ENCODE assay signal across 23 cellular contexts in the genomic region with DNA sequence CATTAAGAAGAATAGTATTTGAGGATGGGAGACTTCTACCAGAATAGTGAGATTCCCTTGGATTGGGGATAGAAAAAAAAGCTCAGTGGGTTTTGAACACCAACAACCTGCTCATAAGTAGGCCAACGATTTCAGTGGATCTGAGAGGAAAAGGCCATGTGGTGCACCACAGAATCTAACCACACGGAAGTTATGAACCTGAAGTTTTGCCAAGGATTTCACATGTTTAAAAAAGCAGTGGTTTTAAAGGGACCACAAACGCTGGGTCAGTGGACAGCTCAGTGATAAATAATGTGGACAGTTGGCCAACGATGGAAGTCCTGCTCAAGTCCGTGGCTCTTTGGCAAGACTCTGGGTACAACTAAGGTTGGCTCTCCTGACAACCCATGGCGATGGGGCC.
DNase-seq lines count a peak whose midpoint lies in the region; ATAC-seq and TF ChIP-seq lines count a peak whose summit lies in the region.
"Had no signal": no experiment of that assay in that cellular context is flagged by ENCODE, and none has a peak within 500 bp of the region (broad histone marks: within the 10 kb centered on the region; RNA-seq: fewer than 3 reads in every experiment).

No MANE protein-coding gene starts in this region.

- no peak overlapping the region for H3K4me2 ChIP-seq in IMR-90 (ENCODE audit: low read depth, low read length)

- peaks cover 10% of the 10 kb centered on the region for H3K9me3 ChIP-seq in IMR-90 (ENCODE audit: control insufficient read depth, insufficient read depth, low read length)
- no peaks in the 10 kb centered on the region for H3K9me3 ChIP-seq in CD4-positive, alpha-beta memory T cell (ENCODE audit: control insufficient read depth in 1 of 2, low read length in 2 of 2)
- H3K9me3 ChIP-seq in aorta (ENCODE audit: control insufficient read depth, low read length): no peaks in the 10 kb centered on the region
- H3K9me3 ChIP-seq: upper lobe of right lung had no signal

- no peaks in the 10 kb centered on the region for H3K36me3 Mint-ChIP-seq in CD4-positive, alpha-beta memory T cell
- H3K36me3 Mint-ChIP-seq: naive thymus-derived CD4-positive, alpha-beta T cell; stimulated activated memory B cell treated with anti-CD40 and anti-IgM and Interleukin-4, amounts not matched to agents 10 μg/mL and 1 μg/mL and 100 μg/mL, for 72 hours had no signal

- H3K27ac ChIP-seq in IMR-90 (ENCODE audit: insufficient read depth, low read length) (peak overlapping the region; percentile 6; the same call in 1 of the 2 replicates), aorta (ENCODE audit: low read depth in 1 of 2, low read length in 2 of 2) (no peak overlapping the region)
- H3K27ac ChIP-seq in CD4-positive, alpha-beta memory T cell (ENCODE audit: low read depth, low read length): no peak overlapping the region
- H3K27ac ChIP-seq: cardiac muscle cell, upper lobe of right lung had no signal

- H3K36me3 ChIP-seq in IMR-90 (ENCODE audit: control insufficient read depth, insufficient read depth, low read length) (peaks cover 18% of the 10 kb centered on the region), aorta (ENCODE audit: control insufficient read depth in 1 of 2, insufficient read depth in 2 of 2, low read length in 1 of 2) (peaks cover 2 to 3% of the 10 kb centered on the region in 2 donors)
- H3K36me3 ChIP-seq in CD4-positive, alpha-beta memory T cell (ENCODE audit: insufficient read depth, low read length): no peaks in the 10 kb centered on the region
- H3K36me3 ChIP-seq: cardiac muscle cell had no signal

- no peaks in the 10 kb centered on the region for H4K20me1 ChIP-seq in IMR-90 (ENCODE audit: insufficient read depth, low read length)

- peak overlapping the region; percentile 33 for H2BK120ac ChIP-seq in IMR-90 (ENCODE audit: low read depth, low read length)

- TF ChIP-seq POLR2A in IMR-90 (IDR thresholded peaks at IDR 0.05; ENCODE audit: low read depth, low read length): no peak

- no peak overlapping the region for H2AK9ac ChIP-seq in IMR-90 (replicated peaks; ENCODE audit: low read depth, low read length, poor library complexity)

- no peak overlapping the region for H2AFZ ChIP-seq in IMR-90 (replicated peaks; ENCODE audit: low read length, poor library complexity)

- peak; percentile 84 for DNase-seq in AG09309 (ENCODE audit: low read depth)
- DNase-seq in IMR-90: peak; percentile 86
- DNase-seq in astrocyte of the hippocampus (ENCODE audit: low read depth, low spot score): peak; percentile 53
- DNase-seq in myocyte (ENCODE audit: low read depth): peak; percentile 96
- no peak for DNase-seq in CD4-positive, alpha-beta memory T cell
- no peak for DNase-seq in aorta
- DNase-seq: activated CD4-positive, alpha-beta T cell treated with anti-CD3 and anti-CD28 coated beads, Interleukin-2, amount 10 ng/mL, durations not matched to agents 24 days and 14 days; activated naive CD4-positive, alpha-beta T cell treated with anti-CD3 and anti-CD28 coated beads, Interleukin-2, amount 50 U/mL, for 16 hours; Calu3; effector memory CD4-positive, alpha-beta T cell; foreskin melanocyte; GF-D8; naive thymus-derived CD4-positive, alpha-beta T cell; NCI-H1105; NCI-H2107; NCI-H526 treated with DMSO at 0.1 percent for 48 hours; upper lobe of right lung had no signal

- peak overlapping the region; percentile 3; the same call in 1 of the 2 replicates for H2AK5ac ChIP-seq in IMR-90 (ENCODE audit: low read depth, low read length)

- peak overlapping the region; percentile 4; the same call in 1 of the 2 replicates for H3K4ac ChIP-seq in IMR-90 (ENCODE audit: low read depth, low read length)

- H3K4me3 Mint-ChIP-seq in CD4-positive, alpha-beta memory T cell: no peak overlapping the region
- H3K4me3 Mint-ChIP-seq: activated CD4-positive, alpha-beta T cell treated with anti-CD3 and anti-CD28 coated beads, Interleukin-2, amount 10 ng/mL, durations not matched to agents 24 days and 14 days; naive thymus-derived CD4-positive, alpha-beta T cell; stimulated activated memory B cell treated with anti-CD40 and anti-IgM and Interleukin-4, amounts not matched to agents 10 μg/mL and 1 μg/mL and 100 μg/mL, for 72 hours had no signal

- intact Hi-C loops in IMR-90 (cut with micrococcal nuclease): loop anchor here (5.0 kb wide), 1 partner anchor 188 kb away; a partner anchor contains a TSS
- intact Hi-C loops in CD4-positive, alpha-beta memory T cell (cut with micrococcal nuclease): no loop called here
- intact Hi-C loops in aorta (cut with DNase I): no loop called here

- CTCF ChIA-PET in IMR-90 (lab: Yijun Ruan, JAX): interaction anchor here (0.8 kb wide), 2 partner anchors 175 to 472 kb away, joined by 3 read pairs; no protein-coding TSS in a partner anchor
- CTCF ChIA-PET in CD4-positive, alpha-beta memory T cell (lab: Charles Lee; ENCODE audit: partially characterized antibody): no interaction called here

- no peak for ATAC-seq in IMR-90 (ENCODE audit: low read depth)
- ATAC-seq in HG03025 (IDR thresholded peaks at IDR 0.05; ENCODE audit: low FRiP score, unreplicated experiment): no peak
- no peak for ATAC-seq in GM21367 (IDR thresholded peaks at IDR 0.05; ENCODE audit: unreplicated experiment)
- ATAC-seq in aorta (ENCODE audit: low FRiP score): no peak
- ATAC-seq: naive thymus-derived CD4-positive, alpha-beta T cell; SK-N-SH treated with all-trans-retinoic acid at 6 μM for 48 hours; stimulated activated memory B cell treated with anti-CD40 and anti-IgM and Interleukin-4, amounts not matched to agents 10 μg/mL and 1 μg/mL and 100 μg/mL, for 72 hours; upper lobe of right lung had no signal

- no peak overlapping the region for H3K23ac ChIP-seq in IMR-90 (ENCODE audit: low read depth, low read length)

- TF ChIP-seq CTCF in AG09309 (IDR thresholded peaks at IDR 0.05; ENCODE audit: control insufficient read depth, insufficient read depth, low read depth, low read length, missing control alignments) (no peak), IMR-90 (conservative IDR thresholded peaks at IDR 0.05; ENCODE audit: low read depth, low read length) (no peak)

- no peak overlapping the region for H3K9ac ChIP-seq in IMR-90 (ENCODE audit: low read depth, low read length)

- H3K9me1 ChIP-seq in IMR-90 (ENCODE audit: insufficient read depth, low read length): peaks cover 10% of the 10 kb centered on the region

- no peaks in the 10 kb centered on the region for H3K79me1 ChIP-seq in IMR-90 (ENCODE audit: low read depth in 1 of 2, low read length in 2 of 2)

- no peak overlapping the region for H3K4me3 ChIP-seq in AG09309 (ENCODE audit: control insufficient read depth, low read depth, low read length)
- H3K4me3 ChIP-seq in IMR-90 (ENCODE audit: insufficient read depth, low read depth, low read length): no peak overlapping the region
- no peak overlapping the region for H3K4me3 ChIP-seq in CD4-positive, alpha-beta memory T cell (ENCODE audit: low read length in 2 of 2)
- H3K4me3 ChIP-seq in aorta (ENCODE audit: low read length in 2 of 2): no peak overlapping the region
- H3K4me3 ChIP-seq: cardiac muscle cell, upper lobe of right lung had no signal

- POLR2A ChIA-PET in IMR-90 (lab: Charles Lee; ENCODE audit: unreplicated experiment): interaction anchor here (0.8 kb wide), 1 partner anchor 9 kb away, joined by 3 read pairs; no protein-coding TSS in a partner anchor
- POLR2A ChIA-PET in CD4-positive, alpha-beta memory T cell (lab: Charles Lee; ENCODE audit: partially characterized antibody): no interaction called here

- in situ Hi-C loops in IMR-90 (cut with MboI; ENCODE audit: low sequenced_read_pairs): no loop called here

- H3K14ac ChIP-seq in IMR-90 (replicated peaks; ENCODE audit: low read depth, low read length): 0 out of 2 replicates have a peak overlapping the region, but pooled peaks have one; percentile 6

- WGBS in IMR-90 (ENCODE audit: extremely low coverage in 2 of 2, insufficient read length in 1 of 2), 2 experiments: 29% methylated on average over 1 of the region's 6 CpGs; no CpG with 5 or more reads in 1 of the 2 experiments
- WGBS in aorta, 2 donors: 73 to 79% methylated on average over 6 of the region's 6 CpGs

- H3K56ac ChIP-seq in IMR-90 (ENCODE audit: extremely low read depth, insufficient read depth, low read length): no peak overlapping the region

- H4K5ac ChIP-seq in IMR-90 (ENCODE audit: low read depth, low read length): no peak overlapping the region; the same call in 1 of the 2 replicates

- TF ChIP-seq RAD21 in IMR-90 (IDR thresholded peaks at IDR 0.05; ENCODE audit: low read length): no peak

- peaks cover 3% of the 10 kb centered on the region in 2 donors for H3K27me3 Mint-ChIP-seq in CD4-positive, alpha-beta memory T cell
- H3K27me3 Mint-ChIP-seq: activated CD4-positive, alpha-beta T cell treated with anti-CD3 and anti-CD28 coated beads, Interleukin-2, amount 10 ng/mL, durations not matched to agents 24 days and 14 days had no signal

- no peak overlapping the region for H3K27ac Mint-ChIP-seq in CD4-positive, alpha-beta memory T cell
- H3K27ac Mint-ChIP-seq: activated CD4-positive, alpha-beta T cell treated with anti-CD3 and anti-CD28 coated beads, Interleukin-2, amount 10 ng/mL, durations not matched to agents 24 days and 14 days; naive thymus-derived CD4-positive, alpha-beta T cell; progenitor cell of endocrine pancreas; stimulated activated memory B cell treated with anti-CD40 and anti-IgM and Interleukin-4, amounts not matched to agents 10 μg/mL and 1 μg/mL and 100 μg/mL, for 72 hours had no signal

- dilution Hi-C loops in IMR-90 (cut with HindIII; ENCODE audit: low sequenced_read_pairs, unreplicated experiment): no loop called here

- peak overlapping the region; percentile 18; the same call in 2 of the 3 replicates for H2BK15ac ChIP-seq in IMR-90 (ENCODE audit: low read depth, low read length)

- H3K27me3 ChIP-seq in IMR-90 (ENCODE audit: control insufficient read depth, insufficient read depth, low read length) (no peaks in the 10 kb centered on the region), aorta (ENCODE audit: control insufficient read depth in 1 of 2, insufficient read depth in 2 of 2, low read length in 1 of 2) (no peaks in the 10 kb centered on the region)
- no peaks in the 10 kb centered on the region for H3K27me3 ChIP-seq in CD4-positive, alpha-beta memory T cell (ENCODE audit: insufficient read depth, low read length)
- H3K27me3 ChIP-seq: cardiac muscle cell, upper lobe of right lung had no signal

- H3K4me1 Mint-ChIP-seq in CD4-positive, alpha-beta memory T cell: no peaks in the 10 kb centered on the region
- H3K4me1 Mint-ChIP-seq: naive thymus-derived CD4-positive, alpha-beta T cell; stimulated activated memory B cell treated with anti-CD40 and anti-IgM and Interleukin-4, amounts not matched to agents 10 μg/mL and 1 μg/mL and 100 μg/mL, for 72 hours had no signal

- no peak overlapping the region; the same call in 1 of the 2 replicates for H4K91ac ChIP-seq in IMR-90 (ENCODE audit: insufficient read depth, low read depth, low read length)

- peak overlapping the region; percentile 54 for H2BK5ac ChIP-seq in IMR-90 (ENCODE audit: low read depth, low read length, poor library complexity, severe bottlenecking)

- 0 out of 4 replicates have a peak overlapping the region, but pooled peaks of 1 of the 2 experiments have one; percentile 4 for H4K8ac ChIP-seq in IMR-90 (ENCODE audit: low read depth in 2 of 2, low read length in 2 of 2)

- no TSS peak for BruUV-seq in IMR-90 (replicated peaks; lab: Mats Ljungman, UMichigan)

- peak overlapping the region; percentile 24; the same call in 1 of the 2 replicates for H3K18ac ChIP-seq in IMR-90 (ENCODE audit: low read depth, low read length)

- H3K9me3 Mint-ChIP-seq in CD4-positive, alpha-beta memory T cell: peaks cover 0 to 9% (median 2%) of the 10 kb centered on the region in 8 donors

- H3K4me1 ChIP-seq in IMR-90 (ENCODE audit: control insufficient read depth, insufficient read depth, low read length) (peaks cover 13% of the 10 kb centered on the region), aorta (ENCODE audit: control insufficient read depth in 1 of 2, insufficient read depth in 2 of 2, low read length in 2 of 2) (no peaks in the 10 kb centered on the region)
- no peaks in the 10 kb centered on the region for H3K4me1 ChIP-seq in CD4-positive, alpha-beta memory T cell (ENCODE audit: insufficient read depth, low read length)
- H3K4me1 ChIP-seq: upper lobe of right lung had no signal

- peak overlapping the region; percentile 30 for H2BK20ac ChIP-seq in IMR-90 (ENCODE audit: low read depth, low read length)

Comparison
In these comparisons a context has a peak if more than half of its experiments do, and no peak if none do; other contexts are left out.
1. DNase-seq: peak in AG09309 (single experiment), IMR-90 (single experiment), astrocyte of the hippocampus (single experiment) and myocyte (single experiment); none in CD4-positive, alpha-beta memory T cell (0 of 5) and aorta (0 of 2).